Comparison of ENCODE assay signal across 8 cellular contexts in the genomic region with DNA sequence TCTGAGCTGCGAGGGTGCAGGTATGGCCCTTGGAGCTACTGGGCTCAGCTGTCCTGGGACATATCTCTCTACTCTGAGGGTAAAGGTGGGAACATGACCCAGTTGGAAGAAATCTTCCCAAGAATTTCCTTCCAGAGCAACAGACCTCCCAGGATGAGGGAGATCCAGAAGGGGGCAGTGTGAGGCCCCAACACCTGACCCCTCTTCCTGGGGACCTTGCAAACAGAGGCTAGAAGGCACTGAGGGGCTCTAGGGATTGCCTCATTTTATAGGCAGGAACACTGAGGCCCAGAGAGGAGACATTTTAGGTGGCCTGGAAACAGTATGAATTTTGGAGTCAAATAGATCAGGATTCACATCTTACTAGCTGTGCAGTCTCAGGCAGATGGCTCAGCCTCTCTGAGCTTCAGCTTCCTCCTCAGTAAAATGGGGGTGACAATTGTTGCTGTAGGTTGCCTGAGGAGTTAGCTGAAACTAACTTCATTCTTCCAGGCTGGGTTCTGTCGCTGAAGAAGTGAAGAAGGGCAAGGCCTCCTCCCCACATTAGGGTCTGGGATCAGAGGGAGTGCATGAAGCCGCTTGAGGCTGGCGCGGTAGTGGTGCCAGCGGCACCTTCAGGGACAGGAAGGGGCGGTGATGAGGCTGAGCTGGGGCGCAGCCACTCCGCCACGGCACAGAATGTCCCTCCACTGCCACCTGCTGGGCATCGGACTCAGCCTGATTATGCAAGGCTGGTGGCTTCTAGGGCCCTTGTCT. TPM values are rescaled to one million over a fixed set of nuclear protein-coding genes. Genes with fewer than 3 reads are reported as not detected.
DNase-seq lines count a peak whose midpoint lies in the region; ATAC-seq and TF ChIP-seq lines count a peak whose summit lies in the region.

No MANE protein-coding gene starts in this region.

- 9% methylated on average over 11 of the region's 11 CpGs for WGBS in lung, 2 donors

- H3K27ac ChIP-seq in lung (ENCODE audit: low read depth in 1 of 2, low read length in 1 of 2) = no peak overlapping the region

- H3K4me1 ChIP-seq in lung (ENCODE audit: control insufficient read depth in 2 of 2, insufficient read depth in 2 of 2, low read length in 2 of 2) = peaks cover 0 to 1% of the 10 kb centered on the region in 2 donors

- ATAC-seq in GM18505 (IDR thresholded peaks at IDR 0.05; ENCODE audit: unreplicated experiment) (peak; percentile 83), HG03175 (IDR thresholded peaks at IDR 0.05; ENCODE audit: unreplicated experiment) (peak; percentile 86), lung (ENCODE audit: insufficient read depth, low FRiP score) (peak; percentile 95)

- peaks cover 0 to 2% of the 10 kb centered on the region in 2 donors for H3K9me3 ChIP-seq in lung (ENCODE audit: control insufficient read depth in 2 of 2, insufficient read depth in 1 of 2, low read length in 1 of 2)

- DNase-seq in A172 (ENCODE audit: low spot score) = peak; percentile 53
- DNase-seq in NCI-H69 (lab: John Stamatoyannopoulos, UW) = peak; percentile 66
- DNase-seq in activated CD4-positive, alpha-beta T cell treated with anti-CD3 and anti-CD28 coated beads, Interleukin-2, amount 50 U/mL, for 48 hours = peak; percentile 95
- peak; percentile 81 for DNase-seq in dermis blood vessel endothelial cell
- peak; percentile 89 for DNase-seq in lung (ENCODE audit: low spot score)
- DNase-seq in stimulated activated CD4-positive, alpha-beta T cell treated with anti-CD3 and anti-CD28 coated beads, TNF-alpha, amount 100 ng/mL, for 24 hours (ENCODE audit: low read depth in 3 of 3) = peak; percentile 73 to 89 (median 84)

- TF ChIP-seq CTCF in lung (IDR thresholded peaks at IDR 0.05; ENCODE audit: control extremely low read depth, extremely low read depth) = peak; percentile 95

- no peaks in the 10 kb centered on the region for H3K27me3 ChIP-seq in lung (ENCODE audit: control insufficient read depth, insufficient read depth)

- H3K36me3 ChIP-seq in lung (ENCODE audit: control insufficient read depth in 2 of 2, insufficient read depth in 2 of 2, low read length in 2 of 2) = no peaks in the 10 kb centered on the region

- H3K4me3 ChIP-seq in lung = no peak overlapping the region

- no peak for TF ChIP-seq POLR2A in GM18505 (IDR thresholded peaks at IDR 0.05; ENCODE audit: borderline replicate concordance, extremely low read depth, insufficient read depth, insufficient read length)

RNA-seq across cellular contexts. Expression of a gene that starts 11.4 kb away (rescaled TPM):
- total RNA-seq in A172 (2014; rRNA removed; shearing (Covaris generic)) = not detected in 2 replicates
- total RNA-seq in dermis blood vessel endothelial cell (not detected in 2 replicates), lung (1 to 10 TPM; 2.6 to 6.0 TPM)
- 1 to 10 TPM; 2.9 to 4.0 TPM for polyA plus RNA-seq in lung

RNA-seq across cellular contexts. Expression of a gene that starts 19.7 kb away (rescaled TPM):
- total RNA-seq in A172 (2014; rRNA removed; shearing (Covaris generic)) = not detected in 2 replicates
- total RNA-seq in dermis blood vessel endothelial cell (not detected in 2 replicates), lung (not detected)
- polyA plus RNA-seq in lung = not detected
